Comparison of ENCODE assay signal across 23 cellular contexts in the genomic region with DNA sequence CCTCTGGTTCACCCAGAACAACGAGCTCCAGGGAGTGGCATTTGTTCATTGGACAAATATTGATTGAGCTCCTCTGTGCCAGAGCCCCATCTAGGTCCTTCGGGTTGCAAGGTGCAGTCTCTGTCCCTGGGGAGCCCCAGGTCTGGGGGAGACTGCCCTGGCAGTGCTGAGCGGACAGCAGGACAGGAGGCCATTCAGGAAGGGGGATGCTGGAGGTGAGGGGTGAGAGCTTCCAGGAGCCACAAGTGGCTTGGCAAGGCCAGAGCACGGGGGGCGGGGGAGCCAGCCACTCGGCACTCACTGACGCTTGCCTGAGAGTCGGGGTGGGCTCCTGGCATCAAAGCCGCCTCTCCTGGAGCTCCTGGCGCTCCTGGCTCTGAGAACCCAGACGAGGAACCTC.
"Had no signal": no experiment of that assay in that cellular context is flagged by ENCODE, and none has a peak within 500 bp of the region (broad histone marks: within the 10 kb centered on the region; RNA-seq: fewer than 3 reads in every experiment).

No MANE protein-coding gene starts in this region.

- H3K27me3 Mint-ChIP-seq: stimulated activated memory B cell treated with anti-CD40 and anti-IgM and Interleukin-4, amounts not matched to agents 10 μg/mL and 1 μg/mL and 100 μg/mL, for 72 hours had no signal

- H3K27me3 ChIP-seq: right lobe of liver, testis, upper lobe of left lung had no signal

- DNase-seq: activated CD4-positive, CD25-positive, alpha-beta regulatory T cell treated with anti-CD3 and anti-CD28 coated beads, Interleukin-2, amount 50 U/mL, for 72 hours; activated CD8-positive, alpha-beta memory T cell treated with anti-CD3 and anti-CD28 coated beads for 24 hours; activated CD8-positive, alpha-beta memory T cell treated with anti-CD3 and anti-CD28 coated beads, Interleukin-2, amount 50 U/mL, for 48 hours; activated effector memory CD4-positive, alpha-beta T cell treated with Interleukin-2 at 50 U/mL for 16 hours; activated naive CD4-positive, alpha-beta T cell treated with anti-CD3 and anti-CD28 coated beads, Interleukin-2, amount 10 ng/mL, durations not matched to agents 7 days and 5 days; activated naive CD8-positive, alpha-beta T cell treated with anti-CD3 and anti-CD28 coated beads, Interleukin-2, amount 50 U/mL, for 24 hours; activated T-cell treated with anti-CD3 and anti-CD28 coated beads, Interleukin-2, amount 50 U/mL, for 48 hours; anterior cingulate cortex; cortex of kidney; gastrocnemius medialis; lower lobe of right lung; nephron progenitor cell; psoas muscle; right lobe of liver; stimulated activated CD4-positive, alpha-beta T cell treated with anti-CD3 and anti-CD28 coated beads, Interleukin-4, amount 100 ng/mL, for 24 hours; T-helper 17 cell; testis; upper lobe of left lung had no signal

- H3K4me3 ChIP-seq: gastrocnemius medialis, lower lobe of right lung, psoas muscle, right lobe of liver, smooth muscle cell, testis, upper lobe of left lung had no signal

- H3K9me3 Mint-ChIP-seq: activated naive CD4-positive, alpha-beta T cell treated with anti-CD3 and anti-CD28 coated beads, Interleukin-2, amount 10 ng/mL, durations not matched to agents 7 days and 5 days; activated naive CD8-positive, alpha-beta T cell treated with anti-CD3 and anti-CD28 coated beads, Interleukin-2, amount 50 U/mL, for 24 hours; central memory CD8-positive, alpha-beta T cell; stimulated activated memory B cell treated with anti-CD40 and anti-IgM and Interleukin-4, amounts not matched to agents 10 μg/mL and 1 μg/mL and 100 μg/mL, for 72 hours had no signal

- H3K36me3 Mint-ChIP-seq: activated naive CD4-positive, alpha-beta T cell treated with anti-CD3 and anti-CD28 coated beads, Interleukin-2, amount 10 ng/mL, durations not matched to agents 7 days and 5 days; brain; stimulated activated memory B cell treated with anti-CD40 and anti-IgM and Interleukin-4, amounts not matched to agents 10 μg/mL and 1 μg/mL and 100 μg/mL, for 72 hours had no signal

- H3K27ac Mint-ChIP-seq: activated naive CD8-positive, alpha-beta T cell treated with anti-CD3 and anti-CD28 coated beads, Interleukin-2, amount 50 U/mL, for 24 hours; nephron progenitor cell; stimulated activated memory B cell treated with anti-CD40 and anti-IgM and Interleukin-4, amounts not matched to agents 10 μg/mL and 1 μg/mL and 100 μg/mL, for 72 hours; T-helper 17 cell had no signal

- H3K4me2 ChIP-seq: smooth muscle cell had no signal

- H3K36me3 ChIP-seq: gastrocnemius medialis, lower lobe of right lung, right lobe of liver, upper lobe of left lung had no signal

- H3K4me3 Mint-ChIP-seq: activated naive CD4-positive, alpha-beta T cell treated with anti-CD3 and anti-CD28 coated beads, Interleukin-2, amount 10 ng/mL, durations not matched to agents 7 days and 5 days; activated naive CD8-positive, alpha-beta T cell treated with anti-CD3 and anti-CD28 coated beads, Interleukin-2, amount 50 U/mL, for 24 hours; brain; central memory CD8-positive, alpha-beta T cell; nephron progenitor cell; stimulated activated memory B cell treated with anti-CD40 and anti-IgM and Interleukin-4, amounts not matched to agents 10 μg/mL and 1 μg/mL and 100 μg/mL, for 72 hours; T-helper 17 cell had no signal

- H3K4me1 Mint-ChIP-seq: activated naive CD4-positive, alpha-beta T cell treated with anti-CD3 and anti-CD28 coated beads, Interleukin-2, amount 10 ng/mL, durations not matched to agents 7 days and 5 days; activated naive CD8-positive, alpha-beta T cell treated with anti-CD3 and anti-CD28 coated beads, Interleukin-2, amount 50 U/mL, for 24 hours; central memory CD8-positive, alpha-beta T cell; stimulated activated memory B cell treated with anti-CD40 and anti-IgM and Interleukin-4, amounts not matched to agents 10 μg/mL and 1 μg/mL and 100 μg/mL, for 72 hours had no signal

- H3K27ac ChIP-seq: gastrocnemius medialis, lower lobe of right lung, psoas muscle, right lobe of liver, testis, upper lobe of left lung, VCaP had no signal

- H3K4me1 ChIP-seq: gastrocnemius medialis, lower lobe of right lung, psoas muscle, right lobe of liver, testis, upper lobe of left lung had no signal

- H3K9me3 ChIP-seq: gastrocnemius medialis, lower lobe of right lung, psoas muscle, right lobe of liver, testis, upper lobe of left lung had no signal

- ATAC-seq: activated naive CD8-positive, alpha-beta T cell treated with anti-CD3 and anti-CD28 coated beads, Interleukin-2, amount 50 U/mL, for 24 hours; gastrocnemius medialis; lower lobe of right lung; psoas muscle; stimulated activated memory B cell treated with anti-CD40 and anti-IgM and Interleukin-4, amounts not matched to agents 10 μg/mL and 1 μg/mL and 100 μg/mL, for 72 hours; T-helper 17 cell had no signal
